8 cellular contexts compared by ENCODE assay signal in genomic region chr11:10450451-10451398, GRCh38. TPM values are rescaled to one million over a fixed set of nuclear protein-coding genes. Genes with fewer than 3 reads are reported as not detected.
A peak's percentile ranks its signal among the peaks of the same experiment; 100 is the strongest.
DNase-seq lines count a peak whose midpoint lies in the region; ATAC-seq and TF ChIP-seq lines count a peak whose summit lies in the region.

No MANE protein-coding gene starts in this region.

- peak; percentile 61 for DNase-seq in DMS 273 (lab: John Stamatoyannopoulos, UW; ENCODE audit: unreplicated experiment)
- DNase-seq in DMS 273 treated with DMSO at 0.1 percent for 48 hours (lab: John Stamatoyannopoulos, UW): no peak
- DNase-seq in NCI-H2196 (lab: John Stamatoyannopoulos, UW; ENCODE audit: unreplicated experiment): peak; percentile 57
- no peak for DNase-seq in activated T-helper 2 cell treated with anti-CD3 and anti-CD28 coated beads, Interferon-gamma antibody, Interleukin-2, Interleukin-4, amounts not matched to agents 10 μg/mL and 5 μg/mL and 100 μg/mL, durations not matched to agents 14 hours and 24 hours and 36 hours (ENCODE audit: low spot score)
- no peak for DNase-seq in fibroblast of mammary gland (ENCODE audit: low read depth)
- DNase-seq in nephron progenitor cell: peak; percentile 65
- peak in 1 of 2 donors; percentile 23 for DNase-seq in uterus

- H3K9me3 Mint-ChIP-seq in activated T-helper 2 cell treated with anti-CD3 and anti-CD28 coated beads, Interferon-gamma antibody, Interleukin-2, Interleukin-4, amounts not matched to agents 10 μg/mL and 5 μg/mL and 100 μg/mL, durations not matched to agents 14 hours and 24 hours and 36 hours: no peaks in the 10 kb centered on the region
- no peaks in the 10 kb centered on the region for H3K9me3 Mint-ChIP-seq in nephron progenitor cell

- no peaks in the 10 kb centered on the region for H3K36me3 ChIP-seq in uterus

- H3K9me3 ChIP-seq in uterus: no peaks in the 10 kb centered on the region

- H3K27me3 Mint-ChIP-seq in activated T-helper 2 cell treated with anti-CD3 and anti-CD28 coated beads, Interferon-gamma antibody, Interleukin-2, Interleukin-4, amounts not matched to agents 10 μg/mL and 5 μg/mL and 100 μg/mL, durations not matched to agents 14 hours and 24 hours and 36 hours (ENCODE audit: low read depth): peaks cover 18% of the 10 kb centered on the region
- H3K27me3 Mint-ChIP-seq in nephron progenitor cell (ENCODE audit: low read depth, poor library complexity): peaks cover 56% of the 10 kb centered on the region

- no peaks in the 10 kb centered on the region for H3K27me3 ChIP-seq in uterus

- no peaks in the 10 kb centered on the region for H3K4me1 ChIP-seq in uterus

- H3K36me3 Mint-ChIP-seq in activated T-helper 2 cell treated with anti-CD3 and anti-CD28 coated beads, Interferon-gamma antibody, Interleukin-2, Interleukin-4, amounts not matched to agents 10 μg/mL and 5 μg/mL and 100 μg/mL, durations not matched to agents 14 hours and 24 hours and 36 hours (ENCODE audit: low read depth): peaks cover 5% of the 10 kb centered on the region
- no peaks in the 10 kb centered on the region for H3K36me3 Mint-ChIP-seq in nephron progenitor cell (ENCODE audit: low read depth)

- no peak for TF ChIP-seq POLR2A in uterus (IDR thresholded peaks at IDR 0.05)

- H3K27ac Mint-ChIP-seq in activated T-helper 2 cell treated with anti-CD3 and anti-CD28 coated beads, Interferon-gamma antibody, Interleukin-2, Interleukin-4, amounts not matched to agents 10 μg/mL and 5 μg/mL and 100 μg/mL, durations not matched to agents 14 hours and 24 hours and 36 hours: peak overlapping the region; percentile 82
- no peak overlapping the region for H3K27ac Mint-ChIP-seq in nephron progenitor cell

- H3K4me1 Mint-ChIP-seq in activated T-helper 2 cell treated with anti-CD3 and anti-CD28 coated beads, Interferon-gamma antibody, Interleukin-2, Interleukin-4, amounts not matched to agents 10 μg/mL and 5 μg/mL and 100 μg/mL, durations not matched to agents 14 hours and 24 hours and 36 hours (ENCODE audit: low read depth): peaks cover 59% of the 10 kb centered on the region
- H3K4me1 Mint-ChIP-seq in nephron progenitor cell: peaks cover 35% of the 10 kb centered on the region

- peak; percentile 18 for TF ChIP-seq CTCF in fibroblast of mammary gland (conservative IDR thresholded peaks at IDR 0.05; ENCODE audit: control insufficient read depth, insufficient read depth, low read depth, low read length)
- TF ChIP-seq CTCF in nephron progenitor cell (IDR thresholded peaks at IDR 0.05): peak; percentile 56
- TF ChIP-seq CTCF in uterus (IDR thresholded peaks at IDR 0.05): peak in 3 of 4 experiments; percentile 6 to 41 (median 38)

- no peak for ATAC-seq in HG02970 (IDR thresholded peaks at IDR 0.05; ENCODE audit: low FRiP score, unreplicated experiment)

- peak overlapping the region; percentile 85 for H3K4me3 Mint-ChIP-seq in activated T-helper 2 cell treated with anti-CD3 and anti-CD28 coated beads, Interferon-gamma antibody, Interleukin-2, Interleukin-4, amounts not matched to agents 10 μg/mL and 5 μg/mL and 100 μg/mL, durations not matched to agents 14 hours and 24 hours and 36 hours (ENCODE audit: low read depth)
- peak overlapping the region; percentile 82 for H3K4me3 Mint-ChIP-seq in nephron progenitor cell

- H3K27ac ChIP-seq in uterus: peak overlapping the region; percentile 12 to 50

- H3K4me3 ChIP-seq in fibroblast of mammary gland (ENCODE audit: control insufficient read depth, low read depth, low read length): peak overlapping the region; percentile 27
- peak overlapping the region; percentile 15 to 44 for H3K4me3 ChIP-seq in uterus

- intact Hi-C loops in activated T-helper 2 cell treated with anti-CD3 and anti-CD28 coated beads, Interferon-gamma antibody, Interleukin-2, Interleukin-4, amounts not matched to agents 10 μg/mL and 5 μg/mL and 100 μg/mL, durations not matched to agents 14 hours and 24 hours and 36 hours (cut with micrococcal nuclease): loop anchor here (10.0 kb wide), 1 partner anchor 146 kb away; the partner anchor contains the start of gene ADM
- intact Hi-C loops in uterus (cut with DNase I; ENCODE audit: low total_unique reads): no loop called here

RNA-seq across cellular contexts. Expression of gene AMPD3, which starts 4.3 kb away (rescaled TPM):
- 24.8 and 26.1 TPM in 2 replicates for total RNA-seq in activated T-helper 2 cell treated with anti-CD3 and anti-CD28 coated beads, Interferon-gamma antibody, Interleukin-2, Interleukin-4, amounts not matched to agents 10 μg/mL and 5 μg/mL and 100 μg/mL, durations not matched to agents 14 hours and 24 hours and 36 hours
- total RNA-seq in uterus: 1 to 10 TPM in 3 of 4 donors, not detected in 1; 1.2 to 6.4 (median 6.1) TPM

Comparison
In these comparisons a context has a peak if more than half of its experiments do, and no peak if none do; other contexts are left out.
1. DNase-seq: peak in DMS 273 (single experiment), NCI-H2196 (single experiment) and nephron progenitor cell (single experiment); none in DMS 273 treated with DMSO at 0.1 percent for 48 hours (single experiment), activated T-helper 2 cell treated with anti-CD3 and anti-CD28 coated beads, Interferon-gamma antibody, Interleukin-2, Interleukin-4, amounts not matched to agents 10 μg/mL and 5 μg/mL and 100 μg/mL, durations not matched to agents 14 hours and 24 hours and 36 hours (single experiment) and fibroblast of mammary gland (single experiment).
2. Peak in every context shown above with its lines, with median percentiles within 50 percentile points of each other: CTCF ChIP-seq.